11 cellular contexts compared by ENCODE assay signal in genomic region chr4:102809190-102809589, GRCh38. TPM values are rescaled to one million over a fixed set of nuclear protein-coding genes. Genes with fewer than 3 reads are reported as not detected.
DNase-seq lines count a peak whose midpoint lies in the region; ATAC-seq and TF ChIP-seq lines count a peak whose summit lies in the region.
"Had no signal": no experiment of that assay in that cellular context is flagged by ENCODE, and none has a peak within 500 bp of the region (broad histone marks: within the 10 kb centered on the region; RNA-seq: fewer than 3 reads in every experiment).

No MANE protein-coding gene starts in this region.

- peaks cover 98% of the 10 kb centered on the region for H3K36me3 Mint-ChIP-seq in activated T-cell treated with anti-CD3 and anti-CD28 coated beads, Interleukin-2, amount 50 U/mL, for 24 hours (ENCODE audit: low read depth)
- H3K36me3 Mint-ChIP-seq in brain: peaks cover 78% of the 10 kb centered on the region
- H3K36me3 Mint-ChIP-seq in stimulated activated memory B cell treated with anti-CD40 and anti-IgM and Interleukin-4, amounts not matched to agents 10 μg/mL and 1 μg/mL and 100 μg/mL, for 72 hours: peaks cover 52% of the 10 kb centered on the region

- intact Hi-C loops in colonic mucosa (cut with DNase I): no loop called here

- H3K9me3 ChIP-seq in colonic mucosa: no peaks in the 10 kb centered on the region
- H3K9me3 ChIP-seq: MG63 had no signal

- no peaks in the 10 kb centered on the region for H3K4me1 ChIP-seq in colonic mucosa

- TF ChIP-seq CTCF in brain (conservative IDR thresholded peaks at IDR 0.05) (no peak), colonic mucosa (IDR thresholded peaks at IDR 0.05) (no peak)

- H3K27me3 ChIP-seq in colonic mucosa: no peaks in the 10 kb centered on the region
- H3K27me3 ChIP-seq: MG63 had no signal

- ATAC-seq in HG03342 (IDR thresholded peaks at IDR 0.05; ENCODE audit: unreplicated experiment): peak; percentile 76
- peak; percentile 67 for ATAC-seq in stimulated activated memory B cell treated with anti-CD40 and anti-IgM and Interleukin-4, amounts not matched to agents 10 μg/mL and 1 μg/mL and 100 μg/mL, for 72 hours

- peaks cover 8% of the 10 kb centered on the region for H3K36me3 ChIP-seq in colonic mucosa

- H3K4me1 Mint-ChIP-seq in activated T-cell treated with anti-CD3 and anti-CD28 coated beads, Interleukin-2, amount 50 U/mL, for 24 hours (ENCODE audit: low read depth): peaks cover 87% of the 10 kb centered on the region
- H3K4me1 Mint-ChIP-seq in brain: peaks cover 76% of the 10 kb centered on the region
- H3K4me1 Mint-ChIP-seq in stimulated activated memory B cell treated with anti-CD40 and anti-IgM and Interleukin-4, amounts not matched to agents 10 μg/mL and 1 μg/mL and 100 μg/mL, for 72 hours: peaks cover 61% of the 10 kb centered on the region

- H3K9ac ChIP-seq in colonic mucosa (ENCODE audit: low read depth in 2 of 2, low read length in 2 of 2): no peak overlapping the region

- no peak overlapping the region for H3K27ac ChIP-seq in colonic mucosa

- H3K27me3 Mint-ChIP-seq in activated T-cell treated with anti-CD3 and anti-CD28 coated beads, Interleukin-2, amount 50 U/mL, for 24 hours: no peaks in the 10 kb centered on the region
- no peaks in the 10 kb centered on the region for H3K27me3 Mint-ChIP-seq in brain
- no peaks in the 10 kb centered on the region for H3K27me3 Mint-ChIP-seq in stimulated activated memory B cell treated with anti-CD40 and anti-IgM and Interleukin-4, amounts not matched to agents 10 μg/mL and 1 μg/mL and 100 μg/mL, for 72 hours

- H3K4me3 Mint-ChIP-seq in activated T-cell treated with anti-CD3 and anti-CD28 coated beads, Interleukin-2, amount 50 U/mL, for 24 hours: no peak overlapping the region
- H3K4me3 Mint-ChIP-seq in brain: peak overlapping the region in 2 of 5 experiments; percentile 19 to 47
- no peak overlapping the region for H3K4me3 Mint-ChIP-seq in stimulated activated memory B cell treated with anti-CD40 and anti-IgM and Interleukin-4, amounts not matched to agents 10 μg/mL and 1 μg/mL and 100 μg/mL, for 72 hours

- no peak overlapping the region for H3K4me3 ChIP-seq in colonic mucosa
- H3K4me3 ChIP-seq: lung, MG63 had no signal

- H3K9me3 Mint-ChIP-seq in activated T-cell treated with anti-CD3 and anti-CD28 coated beads, Interleukin-2, amount 50 U/mL, for 24 hours: no peaks in the 10 kb centered on the region
- no peaks in the 10 kb centered on the region for H3K9me3 Mint-ChIP-seq in brain
- H3K9me3 Mint-ChIP-seq in stimulated activated memory B cell treated with anti-CD40 and anti-IgM and Interleukin-4, amounts not matched to agents 10 μg/mL and 1 μg/mL and 100 μg/mL, for 72 hours: no peaks in the 10 kb centered on the region

- H3K27ac Mint-ChIP-seq in activated T-cell treated with anti-CD3 and anti-CD28 coated beads, Interleukin-2, amount 50 U/mL, for 24 hours: peak overlapping the region; percentile 88
- H3K27ac Mint-ChIP-seq in brain: peak overlapping the region in 4 of 5 experiments; percentile 8 to 40 (median 26)
- no peak overlapping the region for H3K27ac Mint-ChIP-seq in stimulated activated memory B cell treated with anti-CD40 and anti-IgM and Interleukin-4, amounts not matched to agents 10 μg/mL and 1 μg/mL and 100 μg/mL, for 72 hours

- no peak for DNase-seq in activated T-cell treated with anti-CD3 and anti-CD28 coated beads, Interleukin-2, amount 50 U/mL, for 24 hours
- DNase-seq in activated T-cell treated with anti-CD3 and anti-CD28 coated beads for 4 hours: no peak
- DNase-seq in cerebellum (ENCODE audit: low spot score): no peak
- no peak for DNase-seq in SW 1271 (lab: John Stamatoyannopoulos, UW)
- no peak for DNase-seq in colonic mucosa
- DNase-seq: MG63, T-helper 9 cell had no signal

RNA-seq across cellular contexts. Expression of gene UBE2D3, which starts 18.2 kb away (rescaled TPM):
- polyA plus RNA-seq in brain (ENCODE audit: insufficient read depth, low read depth, low replicate concordance): 124 TPM
- total RNA-seq in cerebellum (238 TPM), colonic mucosa (100 to 1,000 TPM; 290 to 346 TPM)

RNA-seq across cellular contexts. Expression of gene MANBA, which starts 48.4 kb away (rescaled TPM):
- 8.2 TPM for polyA plus RNA-seq in brain (ENCODE audit: insufficient read depth, low read depth, low replicate concordance)
- 21.9 TPM for total RNA-seq in cerebellum
- 10 to 100 TPM; 16.3 to 21.8 TPM for total RNA-seq in colonic mucosa

RNA-seq across cellular contexts. Expression of gene CISD2, which starts 59.6 kb away (rescaled TPM):
- polyA plus RNA-seq in brain (ENCODE audit: insufficient read depth, low read depth, low replicate concordance): 24.4 TPM
- 22.4 TPM for total RNA-seq in cerebellum
- total RNA-seq in colonic mucosa: 10 to 100 TPM; 30.7 to 41.5 TPM
